8 cellular contexts compared by ENCODE assay signal in the genomic region with DNA sequence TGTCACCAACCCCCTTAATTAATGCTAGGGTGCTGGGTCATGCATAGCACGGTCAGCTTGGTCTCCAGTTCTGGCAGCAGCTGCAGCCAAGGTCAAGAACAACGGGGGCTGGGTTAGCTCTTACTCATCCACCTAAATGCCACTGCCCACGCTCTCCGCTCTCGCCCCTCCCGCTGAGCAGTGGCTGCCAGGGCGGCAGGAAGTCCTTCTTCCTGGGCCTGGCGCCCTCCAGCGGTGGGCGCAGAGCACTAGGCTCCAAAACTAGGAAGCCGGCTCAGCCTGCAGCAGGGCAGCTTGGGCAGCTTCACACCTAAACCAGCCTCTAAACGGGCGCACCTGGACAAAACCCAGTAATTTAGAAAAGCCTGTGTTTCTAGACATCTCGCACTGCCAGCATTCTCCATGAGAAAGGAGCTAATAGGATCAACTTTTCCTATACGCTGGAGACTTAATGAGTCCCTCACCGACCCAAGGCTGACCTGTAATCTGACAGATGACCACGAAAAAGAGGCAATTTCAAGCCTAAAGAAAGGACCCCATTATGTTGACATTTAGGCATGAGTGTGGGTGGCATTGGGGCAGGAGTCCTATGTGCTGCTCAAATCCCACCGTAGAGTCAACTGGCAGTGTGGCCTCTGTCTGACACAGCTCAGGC.
DNase-seq lines count a peak whose midpoint lies in the region; ATAC-seq and TF ChIP-seq lines count a peak whose summit lies in the region.

No MANE protein-coding gene starts in this region.

- TF ChIP-seq CTCF in epithelial cell of esophagus (IDR thresholded peaks at IDR 0.05; ENCODE audit: insufficient read depth, low read depth, low read length, missing control alignments), result peak; percentile 68

- no peaks in the 10 kb centered on the region for H3K9me3 ChIP-seq in muscle layer of colon (ENCODE audit: low read length)

- H3K9ac ChIP-seq in muscle layer of colon (ENCODE audit: low read length), result no peak overlapping the region

- H3K27ac ChIP-seq in muscle layer of colon (ENCODE audit: low read depth, low read length), result peak overlapping the region; percentile 16

- no peaks in the 10 kb centered on the region for H3K36me3 ChIP-seq in muscle layer of colon (ENCODE audit: insufficient read depth, low read length)

- H3K4me3 ChIP-seq in epithelial cell of esophagus (ENCODE audit: low read length) (no peak overlapping the region), muscle layer of colon (ENCODE audit: low read depth in 1 of 2, low read length in 2 of 2) (no peak overlapping the region)

- H3K27me3 ChIP-seq in muscle layer of colon (ENCODE audit: control insufficient read depth in 1 of 2, insufficient read depth in 2 of 2, low read length in 2 of 2), result no peaks in the 10 kb centered on the region

- ATAC-seq in GM18867 (IDR thresholded peaks at IDR 0.05; ENCODE audit: unreplicated experiment), result peak; percentile 86

- DNase-seq in ACHN, result peak; percentile 87
- peak; percentile 36 for DNase-seq in HPDE6-E6E7 (ENCODE audit: extremely low spot score)
- DNase-seq in NOMO-1 treated with dmso at 0.1 percent for 144 hours (lab: John Stamatoyannopoulos, UW; ENCODE audit: unreplicated experiment), result peak; percentile 39
- peak; percentile 28 for DNase-seq in activated CD8-positive, alpha-beta memory T cell treated with anti-CD3 and anti-CD28 coated beads, Interleukin-2, amount 50 U/mL, for 24 hours (ENCODE audit: extremely low read depth)
- peak; percentile 68 for DNase-seq in epithelial cell of esophagus (ENCODE audit: low read depth)
- peak; percentile 1 to 45 for DNase-seq in stimulated activated CD8-positive, alpha-beta memory T cell treated with anti-CD3 and anti-CD28 coated beads, Interleukin-7, amount 100 ng/mL, for 1 hour (ENCODE audit: low read depth in 2 of 2)

- in situ Hi-C loops in ACHN (cut with HindIII; ENCODE audit: low pct_ligation_motif_present, low pct_unique_long_range_greater_than_20kb, low sequenced_read_pairs), result no loop called here

- H3K4me1 ChIP-seq in muscle layer of colon (ENCODE audit: insufficient read depth, low read length), result peaks cover 10% of the 10 kb centered on the region

Comparison
In these comparisons a context has a peak if more than half of its experiments do, and no peak if none do; other contexts are left out.
1. DNase-seq: peak in every context shown above with its lines; median percentile 87 in ACHN; 68 in epithelial cell of esophagus; 39 in NOMO-1 treated with dmso at 0.1 percent for 144 hours; 36 in HPDE6-E6E7; 28 in activated CD8-positive, alpha-beta memory T cell treated with anti-CD3 and anti-CD28 coated beads, Interleukin-2, amount 50 U/mL, for 24 hours; 23 in stimulated activated CD8-positive, alpha-beta memory T cell treated with anti-CD3 and anti-CD28 coated beads, Interleukin-7, amount 100 ng/mL, for 1 hour.